1 cellular context compared by ENCODE assay signal in genomic region chr7:156942708-156943090, GRCh38.
TF ChIP-seq lines count a peak whose summit lies in the region.

No MANE protein-coding gene starts in this region.

TF ChIP-seq in HepG2, 621 proteins besides CTCF, POLR2A, EP300 and RAD21 (continued from another document):
- TF ChIP-seq MXI1 (IDR thresholded peaks at IDR 0.05; ENCODE audit: borderline replicate concordance, low read depth, low read length) (no peak), ZMYM2 (CRISPR knock-in tag; IDR thresholded peaks at IDR 0.05) (no peak), ZFX (CRISPR knock-in tag; IDR thresholded peaks at IDR 0.05; ENCODE audit: low read depth) (peak; percentile 45), ZNF280B (CRISPR knock-in tag; IDR thresholded peaks at IDR 0.05; ENCODE audit: borderline replicate concordance) (0 out of 2 replicates have a peak, but pooled peaks have one; percentile 47), SAP130 (CRISPR knock-in tag; IDR thresholded peaks at IDR 0.05; ENCODE audit: low read depth) (0 out of 2 replicates have a peak, but pooled peaks have one; percentile 11), ZBTB38 (CRISPR knock-in tag; IDR thresholded peaks at IDR 0.05) (peak; percentile 34; the same call in 1 of the 2 replicates), FOSL2 (CRISPR knock-in tag; IDR thresholded peaks at IDR 0.05) (peak; percentile 75), NR2C2 (CRISPR knock-in tag; IDR thresholded peaks at IDR 0.05; ENCODE audit: borderline replicate concordance) (0 out of 2 replicates have a peak, but pooled peaks have one; percentile 11), STAT6 (CRISPR knock-in tag; IDR thresholded peaks at IDR 0.05; ENCODE audit: borderline replicate concordance) (no peak), ZNF441 (CRISPR knock-in tag; IDR thresholded peaks at IDR 0.05; ENCODE audit: borderline replicate concordance) (peak; percentile 98), ZSCAN25 (CRISPR knock-in tag; IDR thresholded peaks at IDR 0.05) (peak; percentile 77; the same call in 1 of the 2 replicates), ZNF263 (CRISPR knock-in tag; IDR thresholded peaks at IDR 0.05) (peak; percentile 82), ZEB1 (IDR thresholded peaks at IDR 0.05; ENCODE audit: insufficient replicate concordance, low read depth) (peak; percentile 13), TBX2 (CRISPR knock-in tag; IDR thresholded peaks at IDR 0.05; ENCODE audit: borderline replicate concordance) (peak; percentile 41; the same call in 1 of the 2 replicates), GABPB1 (CRISPR knock-in tag; IDR thresholded peaks at IDR 0.05) (peak; percentile 22; the same call in 1 of the 2 replicates)
- TF ChIP-seq, protein P1, sequence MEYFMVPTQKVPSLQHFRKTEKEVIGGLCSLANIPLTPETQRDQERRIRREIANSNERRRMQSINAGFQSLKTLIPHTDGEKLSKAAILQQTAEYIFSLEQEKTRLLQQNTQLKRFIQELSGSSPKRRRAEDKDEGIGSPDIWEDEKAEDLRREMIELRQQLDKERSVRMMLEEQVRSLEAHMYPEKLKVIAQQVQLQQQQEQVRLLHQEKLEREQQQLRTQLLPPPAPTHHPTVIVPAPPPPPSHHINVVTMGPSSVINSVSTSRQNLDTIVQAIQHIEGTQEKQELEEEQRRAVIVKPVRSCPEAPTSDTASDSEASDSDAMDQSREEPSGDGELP (IDR thresholded peaks at IDR 0.05; ENCODE audit: borderline replicate concordance, low read depth): peak; percentile 25; the same call in 1 of the 2 replicates
- TF ChIP-seq, protein P2, sequence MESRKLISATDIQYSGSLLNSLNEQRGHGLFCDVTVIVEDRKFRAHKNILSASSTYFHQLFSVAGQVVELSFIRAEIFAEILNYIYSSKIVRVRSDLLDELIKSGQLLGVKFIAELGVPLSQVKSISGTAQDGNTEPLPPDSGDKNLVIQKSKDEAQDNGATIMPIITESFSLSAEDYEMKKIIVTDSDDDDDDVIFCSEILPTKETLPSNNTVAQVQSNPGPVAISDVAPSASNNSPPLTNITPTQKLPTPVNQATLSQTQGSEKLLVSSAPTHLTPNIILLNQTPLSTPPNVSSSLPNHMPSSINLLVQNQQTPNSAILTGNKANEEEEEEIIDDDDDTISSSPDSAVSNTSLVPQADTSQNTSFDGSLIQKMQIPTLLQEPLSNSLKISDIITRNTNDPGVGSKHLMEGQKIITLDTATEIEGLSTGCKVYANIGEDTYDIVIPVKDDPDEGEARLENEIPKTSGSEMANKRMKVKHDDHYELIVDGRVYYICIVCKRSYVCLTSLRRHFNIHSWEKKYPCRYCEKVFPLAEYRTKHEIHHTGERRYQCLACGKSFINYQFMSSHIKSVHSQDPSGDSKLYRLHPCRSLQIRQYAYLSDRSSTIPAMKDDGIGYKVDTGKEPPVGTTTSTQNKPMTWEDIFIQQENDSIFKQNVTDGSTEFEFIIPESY (CRISPR knock-in tag; IDR thresholded peaks at IDR 0.05): peak; percentile 73
- TF ChIP-seq, protein P3, sequence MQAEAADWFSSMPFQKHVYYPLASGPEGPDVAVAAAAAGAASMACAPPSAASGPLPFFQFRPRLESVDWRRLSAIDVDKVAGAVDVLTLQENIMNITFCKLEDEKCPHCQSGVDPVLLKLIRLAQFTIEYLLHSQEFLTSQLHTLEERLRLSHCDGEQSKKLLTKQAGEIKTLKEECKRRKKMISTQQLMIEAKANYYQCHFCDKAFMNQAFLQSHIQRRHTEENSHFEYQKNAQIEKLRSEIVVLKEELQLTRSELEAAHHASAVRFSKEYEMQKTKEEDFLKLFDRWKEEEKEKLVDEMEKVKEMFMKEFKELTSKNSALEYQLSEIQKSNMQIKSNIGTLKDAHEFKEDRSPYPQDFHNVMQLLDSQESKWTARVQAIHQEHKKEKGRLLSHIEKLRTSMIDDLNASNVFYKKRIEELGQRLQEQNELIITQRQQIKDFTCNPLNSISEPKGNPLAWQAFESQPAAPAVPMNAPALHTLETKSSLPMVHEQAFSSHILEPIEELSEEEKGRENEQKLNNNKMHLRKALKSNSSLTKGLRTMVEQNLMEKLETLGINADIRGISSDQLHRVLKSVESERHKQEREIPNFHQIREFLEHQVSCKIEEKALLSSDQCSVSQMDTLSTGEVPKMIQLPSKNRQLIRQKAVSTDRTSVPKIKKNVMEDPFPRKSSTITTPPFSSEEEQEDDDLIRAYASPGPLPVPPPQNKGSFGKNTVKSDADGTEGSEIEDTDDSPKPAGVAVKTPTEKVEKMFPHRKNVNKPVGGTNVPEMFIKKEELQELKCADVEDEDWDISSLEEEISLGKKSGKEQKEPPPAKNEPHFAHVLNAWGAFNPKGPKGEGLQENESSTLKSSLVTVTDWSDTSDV (CRISPR knock-in tag; IDR thresholded peaks at IDR 0.05): 0 out of 2 replicates have a peak, but pooled peaks have one; percentile 48
- TF ChIP-seq, protein P4, sequence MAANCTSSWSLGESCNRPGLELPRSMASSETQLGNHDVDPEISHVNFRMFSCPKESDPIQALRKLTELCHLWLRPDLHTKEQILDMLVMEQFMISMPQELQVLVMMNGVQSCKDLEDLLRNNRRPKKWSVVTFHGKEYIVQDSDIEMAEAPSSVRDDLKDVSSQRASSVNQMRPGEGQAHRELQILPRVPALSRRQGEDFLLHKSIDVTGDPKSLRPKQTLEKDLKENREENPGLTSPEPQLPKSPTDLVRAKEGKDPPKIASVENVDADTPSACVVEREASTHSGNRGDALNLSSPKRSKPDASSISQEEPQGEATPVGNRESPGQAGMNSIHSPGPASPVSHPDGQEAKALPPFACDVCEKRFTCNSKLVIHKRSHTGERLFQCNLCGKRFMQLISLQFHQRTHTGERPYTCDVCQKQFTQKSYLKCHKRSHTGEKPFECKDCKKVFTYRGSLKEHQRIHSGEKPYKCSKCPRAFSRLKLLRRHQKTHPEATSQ (CRISPR knock-in tag; IDR thresholded peaks at IDR 0.05; ENCODE audit: borderline replicate concordance): 0 out of 2 replicates have a peak, but pooled peaks have one; percentile 17
- TF ChIP-seq, protein P5, sequence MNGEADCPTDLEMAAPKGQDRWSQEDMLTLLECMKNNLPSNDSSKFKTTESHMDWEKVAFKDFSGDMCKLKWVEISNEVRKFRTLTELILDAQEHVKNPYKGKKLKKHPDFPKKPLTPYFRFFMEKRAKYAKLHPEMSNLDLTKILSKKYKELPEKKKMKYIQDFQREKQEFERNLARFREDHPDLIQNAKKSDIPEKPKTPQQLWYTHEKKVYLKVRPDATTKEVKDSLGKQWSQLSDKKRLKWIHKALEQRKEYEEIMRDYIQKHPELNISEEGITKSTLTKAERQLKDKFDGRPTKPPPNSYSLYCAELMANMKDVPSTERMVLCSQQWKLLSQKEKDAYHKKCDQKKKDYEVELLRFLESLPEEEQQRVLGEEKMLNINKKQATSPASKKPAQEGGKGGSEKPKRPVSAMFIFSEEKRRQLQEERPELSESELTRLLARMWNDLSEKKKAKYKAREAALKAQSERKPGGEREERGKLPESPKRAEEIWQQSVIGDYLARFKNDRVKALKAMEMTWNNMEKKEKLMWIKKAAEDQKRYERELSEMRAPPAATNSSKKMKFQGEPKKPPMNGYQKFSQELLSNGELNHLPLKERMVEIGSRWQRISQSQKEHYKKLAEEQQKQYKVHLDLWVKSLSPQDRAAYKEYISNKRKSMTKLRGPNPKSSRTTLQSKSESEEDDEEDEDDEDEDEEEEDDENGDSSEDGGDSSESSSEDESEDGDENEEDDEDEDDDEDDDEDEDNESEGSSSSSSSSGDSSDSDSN (CRISPR knock-in tag; IDR thresholded peaks at IDR 0.05): peak; percentile 71
- TF ChIP-seq, protein P6, sequence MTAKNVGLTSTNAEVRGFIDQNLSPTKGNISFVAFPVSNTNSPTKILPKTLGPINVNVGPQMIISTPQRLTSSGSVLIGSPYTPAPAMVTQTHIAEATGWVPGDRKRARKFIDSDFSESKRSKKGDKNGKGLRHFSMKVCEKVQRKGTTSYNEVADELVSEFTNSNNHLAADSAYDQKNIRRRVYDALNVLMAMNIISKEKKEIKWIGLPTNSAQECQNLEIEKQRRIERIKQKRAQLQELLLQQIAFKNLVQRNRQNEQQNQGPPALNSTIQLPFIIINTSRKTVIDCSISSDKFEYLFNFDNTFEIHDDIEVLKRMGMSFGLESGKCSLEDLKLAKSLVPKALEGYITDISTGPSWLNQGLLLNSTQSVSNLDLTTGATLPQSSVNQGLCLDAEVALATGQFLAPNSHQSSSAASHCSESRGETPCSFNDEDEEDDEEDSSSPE (CRISPR knock-in tag; IDR thresholded peaks at IDR 0.05): no peak
